Comparison of ENCODE assay signal across 26 cellular contexts in genomic region chrX:133302775-133303445, GRCh38.
"Had no signal": no experiment of that assay in that cellular context is flagged by ENCODE, and none has a peak within 500 bp of the region (broad histone marks: within the 10 kb centered on the region; RNA-seq: fewer than 3 reads in every experiment).

No MANE protein-coding gene starts in this region.

- ATAC-seq: activated CD8-positive, alpha-beta memory T cell treated with anti-CD3 and anti-CD28 coated beads, Interleukin-2, amount 10 ng/mL, durations not matched to agents 7 days and 5 days; WTC11 had no signal

- H3K9me3 ChIP-seq: ascending aorta, Peyer's patch had no signal

- H3K36me3 ChIP-seq: ascending aorta had no signal

- H3K4me3 ChIP-seq: ascending aorta, Peyer's patch had no signal

- H3K27me3 ChIP-seq: ascending aorta, Peyer's patch had no signal

- H3K27ac ChIP-seq: ascending aorta, Peyer's patch, RWPE1 had no signal

- DNase-seq: activated CD4-positive, alpha-beta T cell treated with anti-CD3 and anti-CD28 coated beads for 48 hours; activated CD4-positive, alpha-beta T cell treated with anti-CD3 and anti-CD28 coated beads, Interleukin-2, amount 50 U/mL, for 48 hours; activated CD4-positive, CD25-positive, alpha-beta regulatory T cell treated with anti-CD3 and anti-CD28 coated beads, Interleukin-2, amount 50 U/mL, for 72 hours; activated CD8-positive, alpha-beta memory T cell treated with anti-CD3 and anti-CD28 coated beads, Interleukin-2, amount 10 ng/mL, durations not matched to agents 7 days and 5 days; activated effector memory CD4-positive, alpha-beta T cell treated with Interleukin-2 at 50 U/mL for 16 hours; activated naive CD4-positive, alpha-beta T cell; activated T-cell treated with anti-CD3 and anti-CD28 coated beads, Interleukin-2, amount 50 U/mL, for 24 hours; amniotic stem cell; cerebellar nuclear complex; Kasumi-1; KBM-7; NCI-H1092 treated with DMSO at 0.1 percent for 48 hours; NCI-H1417 treated with DMSO at 0.1 percent for 48 hours; NCI-H1694; NCI-H2029; NCI-H2107; NCI-H345; NCI-H510A treated with DMSO at 0.1 percent for 48 hours; NCI-H69; NK-92 treated with Interleukin-12 subunit alpha and Interleukin-12 subunit beta, amount 100 ng/mL, for 24 hours; OCI-M1; Peyer's patch; SHP77 treated with DMSO at 0.1 percent for 48 hours had no signal

- H3K4me1 ChIP-seq: Peyer's patch had no signal
